13 cellular contexts compared by ENCODE assay signal in the genomic region with DNA sequence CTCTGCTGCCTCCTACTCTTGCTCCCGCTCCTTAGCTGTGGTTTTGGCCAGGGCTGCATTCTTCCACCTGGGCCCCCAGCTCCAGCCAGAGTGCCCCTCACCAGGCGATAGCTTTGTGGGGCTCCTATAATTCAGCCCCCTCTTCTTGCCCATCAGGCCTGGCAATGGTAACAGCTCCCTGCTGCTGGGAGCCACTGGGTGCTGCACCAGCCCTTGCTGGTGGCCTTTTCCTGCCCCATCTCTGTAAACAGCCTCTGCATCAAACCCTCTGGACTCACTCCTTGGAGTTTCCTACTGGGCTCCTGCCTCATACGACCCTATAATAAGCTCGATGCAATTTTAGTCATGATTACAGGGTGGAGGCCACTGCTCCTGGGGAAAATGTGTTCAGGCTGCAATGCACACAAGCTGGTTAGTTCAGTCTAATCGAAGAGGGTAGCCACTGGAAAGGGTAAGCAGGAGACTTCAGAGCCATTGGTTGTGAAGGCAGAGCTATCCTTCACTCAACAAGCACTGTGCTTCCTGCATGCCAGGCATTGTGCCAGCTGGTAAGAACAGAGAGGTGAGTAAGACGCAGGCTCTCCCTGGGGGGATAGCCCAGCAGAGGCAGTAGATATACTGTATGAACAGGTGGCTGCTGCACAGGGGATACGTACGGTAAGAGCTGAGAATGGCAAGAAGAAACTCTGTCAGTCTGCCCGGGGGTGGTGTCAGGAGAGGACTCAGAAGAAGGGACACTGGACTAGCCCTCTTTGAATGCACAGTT. TPM values are rescaled to one million over a fixed set of nuclear protein-coding genes. Genes with fewer than 3 reads are reported as not detected.
A peak's percentile ranks its signal among the peaks of the same experiment; 100 is the strongest.
DNase-seq lines count a peak whose midpoint lies in the region; ATAC-seq and TF ChIP-seq lines count a peak whose summit lies in the region.
"Had no signal": no experiment of that assay in that cellular context is flagged by ENCODE, and none has a peak within 500 bp of the region (broad histone marks: within the 10 kb centered on the region; RNA-seq: fewer than 3 reads in every experiment).

No MANE protein-coding gene starts in this region.

- H3K4me1 Mint-ChIP-seq in activated T-cell treated with anti-CD3 and anti-CD28 coated beads, Interleukin-2, amount 50 U/mL, for 72 hours (ENCODE audit: low read depth): peaks cover 4% of the 10 kb centered on the region

- no peak overlapping the region for H3K27ac Mint-ChIP-seq in activated T-cell treated with anti-CD3 and anti-CD28 coated beads, Interleukin-2, amount 50 U/mL, for 72 hours
- H3K27ac Mint-ChIP-seq: activated naive CD8-positive, alpha-beta T cell; endodermal cell; immature natural killer cell had no signal

- TF ChIP-seq EP300 in Ishikawa (IDR thresholded peaks at IDR 0.05; ENCODE audit: borderline replicate concordance): no peak

- no peak overlapping the region for H3K4me3 Mint-ChIP-seq in activated T-cell treated with anti-CD3 and anti-CD28 coated beads, Interleukin-2, amount 50 U/mL, for 72 hours
- H3K4me3 Mint-ChIP-seq: activated naive CD8-positive, alpha-beta T cell; endodermal cell; immature natural killer cell had no signal

- peaks cover 26% of the 10 kb centered on the region for H3K27me3 Mint-ChIP-seq in activated T-cell treated with anti-CD3 and anti-CD28 coated beads, Interleukin-2, amount 50 U/mL, for 72 hours (ENCODE audit: low read depth)

- DNase-seq in SHP77 treated with DMSO at 0.1 percent for 48 hours (lab: John Stamatoyannopoulos, UW): peak; percentile 12
- peak; percentile 45 for DNase-seq in fibroblast of the conjunctiva (ENCODE audit: low read depth)
- no peak for DNase-seq in NCI-H146 (lab: John Stamatoyannopoulos, UW)
- no peak for DNase-seq in activated T-cell treated with anti-CD3 and anti-CD28 coated beads, Interleukin-2, amount 50 U/mL, for 72 hours
- DNase-seq: activated CD4-positive, alpha-beta T cell treated with anti-CD3 and anti-CD28 coated beads for 48 hours; endodermal cell; immature natural killer cell; NCI-H1105 treated with DMSO at 0.1 percent for 48 hours; SIG-M5 had no signal

- peaks cover 0 to 2% of the 10 kb centered on the region in 2 donors for H3K9me3 Mint-ChIP-seq in activated T-cell treated with anti-CD3 and anti-CD28 coated beads, Interleukin-2, amount 50 U/mL, for 72 hours

- peaks cover 0 to 4% of the 10 kb centered on the region in 2 donors for H3K36me3 Mint-ChIP-seq in activated T-cell treated with anti-CD3 and anti-CD28 coated beads, Interleukin-2, amount 50 U/mL, for 72 hours (ENCODE audit: insufficient read depth in 2 of 2)
- H3K36me3 Mint-ChIP-seq: activated naive CD8-positive, alpha-beta T cell; immature natural killer cell had no signal

- H3K27ac ChIP-seq in temporal lobe (ENCODE audit: low read depth, low read length): peak overlapping the region; percentile 99

- no peak for TF ChIP-seq RAD21 in Ishikawa (IDR thresholded peaks at IDR 0.05; ENCODE audit: low read depth)

- ATAC-seq in HG03342 (IDR thresholded peaks at IDR 0.05; ENCODE audit: unreplicated experiment): no peak
- no peak for ATAC-seq in activated T-cell treated with anti-CD3 and anti-CD28 coated beads, Interleukin-2, amount 50 U/mL, for 72 hours (replicated peaks in 1 of 2)

TF ChIP-seq in Ishikawa, 13 proteins besides CTCF, POLR2A, EP300 and RAD21:
- TF ChIP-seq NFIC (IDR thresholded peaks at IDR 0.05) (0 out of 2 replicates have a peak, but pooled peaks have one; percentile 24), EGR1 (IDR thresholded peaks at IDR 0.05) (no peak)

RNA-seq across cellular contexts. Expression of gene CLMN, which starts 24.7 kb away (rescaled TPM):
- 0.98 TPM for total RNA-seq in temporal lobe
- 1 to 10 TPM; 2.5 to 3.0 TPM for total RNA-seq in activated T-cell treated with anti-CD3 and anti-CD28 coated beads, Interleukin-2, amount 50 U/mL, for 72 hours

Comparison
In these comparisons a context has a peak if more than half of its experiments do, and no peak if none do; other contexts are left out.
1. DNase-seq: peak in SHP77 treated with DMSO at 0.1 percent for 48 hours (single experiment) and fibroblast of the conjunctiva (single experiment); none in NCI-H146 (single experiment) and activated T-cell treated with anti-CD3 and anti-CD28 coated beads, Interleukin-2, amount 50 U/mL, for 72 hours (0 of 2).